ENCODE assay signal across 18 cellular contexts in the genomic region with DNA sequence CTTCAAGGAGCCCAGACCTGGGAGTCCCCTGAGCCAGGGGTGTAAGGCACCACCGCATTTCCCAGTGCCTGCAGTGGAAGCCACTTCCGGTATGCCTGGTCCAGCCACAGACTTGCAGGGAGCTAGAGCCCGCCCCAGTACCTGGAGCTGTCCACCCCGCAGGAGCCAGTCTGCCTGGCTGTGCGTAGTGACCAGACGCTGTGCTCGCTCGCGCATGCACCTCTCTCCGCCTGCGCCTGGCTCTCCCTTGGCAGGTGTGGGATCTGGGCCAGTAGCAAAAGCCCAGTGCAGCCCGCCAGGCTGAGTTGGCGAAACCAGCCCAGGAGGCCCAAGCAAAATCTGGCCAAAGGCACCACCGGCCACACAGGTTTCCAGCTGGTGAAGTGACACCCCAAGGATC.
DNase-seq lines count a peak whose midpoint lies in the region; ATAC-seq, FAIRE-seq and TF ChIP-seq lines count a peak whose summit lies in the region.
"Had no signal": no experiment of that assay in that cellular context is flagged by ENCODE, and none has a peak within 500 bp of the region (broad histone marks: within the 10 kb centered on the region; RNA-seq: fewer than 3 reads in every experiment).

No MANE protein-coding gene starts in this region.

- H3K27me3 ChIP-seq in H9 (ENCODE audit: insufficient read depth, low read length): no peaks in the 10 kb centered on the region

- WGBS in H9 (ENCODE audit: extremely low coverage, insufficient read length, low lambda C conversion rate): no CpG with 5 or more reads among the region's 14 CpGs

- DNase-seq in D341Med (ENCODE audit: low spot score) (peak; percentile 9), H9 (peak; percentile 36), kidney (peak; percentile 66), foreskin melanocyte (no peak)
- no peak for DNase-seq in activated CD8-positive, alpha-beta memory T cell treated with anti-CD3 and anti-CD28 coated beads, Interleukin-2, amount 50 U/mL, for 48 hours
- DNase-seq: KG1, NCI-H1092, NCI-H187, NCI-H226, NCI-H69, PC-9 had no signal

- H3K27ac Mint-ChIP-seq in H9: no peak overlapping the region
- H3K27ac Mint-ChIP-seq in activated T-helper 17 cell treated with anti-CD3 and anti-CD28 coated beads, Interleukin-2, amount 50 U/mL, for 72 hours: no peak overlapping the region

- no peak overlapping the region for H2BK5ac ChIP-seq in H9 (ENCODE audit: insufficient read length, low read length)

- H3K36me3 Mint-ChIP-seq in H9 (ENCODE audit: insufficient read depth in 1 of 3, low read depth in 3 of 3): no peaks in the 10 kb centered on the region
- no peaks in the 10 kb centered on the region for H3K36me3 Mint-ChIP-seq in activated T-helper 17 cell treated with anti-CD3 and anti-CD28 coated beads, Interleukin-2, amount 50 U/mL, for 72 hours (ENCODE audit: low read depth)

- H4K5ac ChIP-seq in H9 (ENCODE audit: insufficient read length, low read depth, low read length): no peak overlapping the region

- H4K8ac ChIP-seq in H9 (replicated peaks; ENCODE audit: insufficient read length, low read depth, low read length): no peak overlapping the region

- H3K79me1 ChIP-seq in H9 (ENCODE audit: insufficient read depth, low read depth, low read length, poor library complexity, severe bottlenecking): no peaks in the 10 kb centered on the region

- no peak for FAIRE-seq in kidney (lab: Jason Lieb, UNC)
- FAIRE-seq: A204.1, G401.6 had no signal

- H3K4me1 ChIP-seq in H9 (ENCODE audit: insufficient read depth, low read length): no peaks in the 10 kb centered on the region; the same call in 1 of the 2 replicates
- H3K4me1 ChIP-seq in kidney (ENCODE audit: control insufficient read depth in 1 of 2, insufficient read depth in 1 of 2, low read depth in 1 of 2, low read length in 2 of 2): no peaks in the 10 kb centered on the region

- H3K56ac ChIP-seq in H9 (ENCODE audit: insufficient read length, low read depth, low read length): no peak overlapping the region

- H3K23ac ChIP-seq in H9 (ENCODE audit: insufficient read length, low read depth, low read length): no peak overlapping the region

- H3K14ac ChIP-seq in H9 (ENCODE audit: insufficient read depth, low read length): no peak overlapping the region

- no peaks in the 10 kb centered on the region for H3K79me2 ChIP-seq in H9 (ENCODE audit: insufficient read depth, low read length)

- no peak overlapping the region for H3K4me2 ChIP-seq in H9 (ENCODE audit: insufficient read depth, insufficient read length, low read length)
- H3K4me2 ChIP-seq: PC-9 had no signal

- H2BK12ac ChIP-seq in H9 (ENCODE audit: insufficient read length, low read depth, low read length): no peak overlapping the region

- H2BK15ac ChIP-seq in H9 (ENCODE audit: low read depth, low read length): no peak overlapping the region

- peaks cover 4 to 5% of the 10 kb centered on the region in 2 experiments for H3K4me1 Mint-ChIP-seq in H9
- no peaks in the 10 kb centered on the region for H3K4me1 Mint-ChIP-seq in activated T-helper 17 cell treated with anti-CD3 and anti-CD28 coated beads, Interleukin-2, amount 50 U/mL, for 72 hours

- H3K9me3 ChIP-seq in H9 (ENCODE audit: control insufficient read depth, low read depth, low read length) (no peaks in the 10 kb centered on the region), kidney (ENCODE audit: control insufficient read depth in 1 of 2, low read length in 2 of 2) (no peaks in the 10 kb centered on the region)

- no peak overlapping the region for H4K91ac ChIP-seq in H9 (ENCODE audit: insufficient read length, low read depth, low read length)

- no peak overlapping the region for H2AFZ ChIP-seq in H9 (ENCODE audit: low read length)
- H2AFZ ChIP-seq: PC-9 had no signal

- no peaks in the 10 kb centered on the region for H3K27me3 Mint-ChIP-seq in H9 (ENCODE audit: low read depth)
- H3K27me3 Mint-ChIP-seq in activated T-helper 17 cell treated with anti-CD3 and anti-CD28 coated beads, Interleukin-2, amount 50 U/mL, for 72 hours: no peaks in the 10 kb centered on the region

- no peak overlapping the region for H3K9ac ChIP-seq in H9 (ENCODE audit: extremely low read depth, insufficient read length, low read length)
- H3K9ac ChIP-seq in kidney (ENCODE audit: low read length in 2 of 2): no peak overlapping the region

- H3K9me3 Mint-ChIP-seq in H9: no peaks in the 10 kb centered on the region
- peaks cover 5% of the 10 kb centered on the region for H3K9me3 Mint-ChIP-seq in activated T-helper 17 cell treated with anti-CD3 and anti-CD28 coated beads, Interleukin-2, amount 50 U/mL, for 72 hours

- intact Hi-C loops in kidney (cut with DNase I): no loop called here

- H2AK5ac ChIP-seq in H9 (ENCODE audit: insufficient read length, low read length): no peak overlapping the region

- H3K4me3 ChIP-seq in kidney (ENCODE audit: low read length in 2 of 2): no peak overlapping the region
- H3K4me3 ChIP-seq: PC-9, SK-N-MC had no signal

- H3K23me2 ChIP-seq in H9 (ENCODE audit: insufficient read length, low read depth, low read length, poor library complexity, severe bottlenecking): no peaks in the 10 kb centered on the region

- H3K18ac ChIP-seq in H9 (ENCODE audit: insufficient read length, low read depth, low read length): no peak overlapping the region

- no peak overlapping the region for H2BK120ac ChIP-seq in H9 (ENCODE audit: low read depth, low read length, poor library complexity, severe bottlenecking)

- no peak overlapping the region for H3K4me3 Mint-ChIP-seq in H9
- no peak overlapping the region for H3K4me3 Mint-ChIP-seq in activated T-helper 17 cell treated with anti-CD3 and anti-CD28 coated beads, Interleukin-2, amount 50 U/mL, for 72 hours

- H3T11ph ChIP-seq in H9 (ENCODE audit: low read length): no peak overlapping the region

- ATAC-seq in SK-N-SH treated with all-trans-retinoic acid at 6 μM for 48 hours (peak; percentile 74), HG03460 (IDR thresholded peaks at IDR 0.05; ENCODE audit: unreplicated experiment) (no peak)
- no peak for ATAC-seq in activated T-helper 17 cell treated with anti-CD3 and anti-CD28 coated beads, Interleukin-2, amount 50 U/mL, for 72 hours (replicated peaks)

- H3K27ac ChIP-seq in H9 (ENCODE audit: insufficient read length, low read depth, low read length) (no peak overlapping the region), kidney (ENCODE audit: low read depth in 2 of 2, low read length in 2 of 2) (no peak overlapping the region)
- H3K27ac ChIP-seq: C4-2B, PC-9, SK-N-MC had no signal

- H4K20me1 ChIP-seq in H9 (ENCODE audit: control insufficient read depth, insufficient read depth, insufficient read length): no peaks in the 10 kb centered on the region

- no peak overlapping the region for H3K4ac ChIP-seq in H9 (ENCODE audit: low read depth, low read length)

- H2BK20ac ChIP-seq in H9 (ENCODE audit: low read depth, low read length, poor library complexity, severe bottlenecking): no peak overlapping the region

- no peaks in the 10 kb centered on the region for H3K36me3 ChIP-seq in kidney (ENCODE audit: control insufficient read depth in 1 of 2, insufficient read depth in 2 of 2, low read length in 2 of 2)

- TF ChIP-seq CTCF in H9 (conservative IDR thresholded peaks at IDR 0.05) (no peak), kidney (IDR thresholded peaks at IDR 0.05; ENCODE audit: borderline replicate concordance, extremely low read depth, insufficient read depth) (no peak)

TF ChIP-seq in SK-N-SH treated with all-trans-retinoic acid at 6 μM for 48 hours, 23 proteins besides CTCF, POLR2A, EP300 and RAD21 (continues in another document):
- no peak for TF ChIP-seq ZFP30 (CRISPR knock-in tag; IDR thresholded peaks at IDR 0.05)
- TF ChIP-seq GLIS3 (CRISPR knock-in tag; IDR thresholded peaks at IDR 0.05): no peak
- TF ChIP-seq, protein P1, sequence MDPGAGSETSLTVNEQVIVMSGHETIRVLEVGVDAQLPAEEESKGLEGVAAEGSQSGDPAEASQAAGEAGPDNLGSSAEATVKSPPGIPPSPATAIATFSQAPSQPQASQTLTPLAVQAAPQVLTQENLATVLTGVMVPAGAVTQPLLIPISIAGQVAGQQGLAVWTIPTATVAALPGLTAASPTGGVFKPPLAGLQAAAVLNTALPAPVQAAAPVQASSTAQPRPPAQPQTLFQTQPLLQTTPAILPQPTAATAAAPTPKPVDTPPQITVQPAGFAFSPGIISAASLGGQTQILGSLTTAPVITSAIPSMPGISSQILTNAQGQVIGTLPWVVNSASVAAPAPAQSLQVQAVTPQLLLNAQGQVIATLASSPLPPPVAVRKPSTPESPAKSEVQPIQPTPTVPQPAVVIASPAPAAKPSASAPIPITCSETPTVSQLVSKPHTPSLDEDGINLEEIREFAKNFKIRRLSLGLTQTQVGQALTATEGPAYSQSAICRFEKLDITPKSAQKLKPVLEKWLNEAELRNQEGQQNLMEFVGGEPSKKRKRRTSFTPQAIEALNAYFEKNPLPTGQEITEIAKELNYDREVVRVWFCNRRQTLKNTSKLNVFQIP (CRISPR knock-in tag; IDR thresholded peaks at IDR 0.05; ENCODE audit: borderline replicate concordance, low read depth): no peak
- no peak for TF ChIP-seq ESRRG (CRISPR knock-in tag; IDR thresholded peaks at IDR 0.05)
- TF ChIP-seq, protein P2, sequence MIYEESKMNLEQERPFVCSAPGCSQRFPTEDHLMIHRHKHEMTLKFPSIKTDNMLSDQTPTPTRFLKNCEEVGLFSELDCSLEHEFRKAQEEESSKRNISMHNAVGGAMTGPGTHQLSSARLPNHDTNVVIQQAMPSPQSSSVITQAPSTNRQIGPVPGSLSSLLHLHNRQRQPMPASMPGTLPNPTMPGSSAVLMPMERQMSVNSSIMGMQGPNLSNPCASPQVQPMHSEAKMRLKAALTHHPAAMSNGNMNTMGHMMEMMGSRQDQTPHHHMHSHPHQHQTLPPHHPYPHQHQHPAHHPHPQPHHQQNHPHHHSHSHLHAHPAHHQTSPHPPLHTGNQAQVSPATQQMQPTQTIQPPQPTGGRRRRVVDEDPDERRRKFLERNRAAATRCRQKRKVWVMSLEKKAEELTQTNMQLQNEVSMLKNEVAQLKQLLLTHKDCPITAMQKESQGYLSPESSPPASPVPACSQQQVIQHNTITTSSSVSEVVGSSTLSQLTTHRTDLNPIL (CRISPR knock-in tag; IDR thresholded peaks at IDR 0.05; ENCODE audit: low read depth): no peak
- no peak for TF ChIP-seq ZFP3 (CRISPR knock-in tag; IDR thresholded peaks at IDR 0.05)
- TF ChIP-seq ARNTL (CRISPR knock-in tag; IDR thresholded peaks at IDR 0.05; ENCODE audit: borderline replicate concordance, low read depth): no peak

Comparison
In these comparisons a context has a peak if more than half of its experiments do, and no peak if none do; other contexts are left out.
1. DNase-seq: peak in D341Med (single experiment), H9 (single experiment) and kidney (single experiment); none in foreskin melanocyte (single experiment) and activated CD8-positive, alpha-beta memory T cell treated with anti-CD3 and anti-CD28 coated beads, Interleukin-2, amount 50 U/mL, for 48 hours (single experiment).